ENCODE assay signal across 15 cellular contexts in genomic region chr12:67803450-67804034, GRCh38.
"Had no signal": no experiment of that assay in that cellular context is flagged by ENCODE, and none has a peak within 500 bp of the region (broad histone marks: within the 10 kb centered on the region; RNA-seq: fewer than 3 reads in every experiment).

No MANE protein-coding gene starts in this region.

- H3K27me3 ChIP-seq: upper lobe of left lung had no signal

- H3K4me1 ChIP-seq: upper lobe of left lung had no signal

- H3K4me3 Mint-ChIP-seq: effector memory CD8-positive, alpha-beta T cell; mesothelial cell of epicardium; nephron progenitor cell had no signal

- ATAC-seq: left lobe of liver had no signal

- H3K36me3 ChIP-seq: upper lobe of left lung had no signal

- H3K9me3 ChIP-seq: upper lobe of left lung had no signal

- DNase-seq: activated CD4-positive, CD25-positive, alpha-beta regulatory T cell treated with anti-CD3 and anti-CD28 coated beads, Interleukin-2, amount 50 U/mL, for 72 hours; activated CD8-positive, alpha-beta memory T cell treated with anti-CD3 and anti-CD28 coated beads for 24 hours; activated CD8-positive, alpha-beta memory T cell treated with anti-CD3 and anti-CD28 coated beads, Interleukin-2, amount 50 U/mL, for 48 hours; activated gamma-delta T cell; amniotic stem cell; effector memory CD8-positive, alpha-beta T cell; foreskin fibroblast; hippocampal formation; nephron progenitor cell; occipital lobe; T-helper 9 cell; upper lobe of left lung had no signal

- H3K27ac Mint-ChIP-seq: activated naive CD4-positive, alpha-beta T cell treated with anti-CD3 and anti-CD28 coated beads, Interleukin-2, amount 50 U/mL, for 72 hours; effector memory CD8-positive, alpha-beta T cell; mesothelial cell of epicardium; nephron progenitor cell had no signal

- H3K4me3 ChIP-seq: upper lobe of left lung had no signal

- H3K36me3 Mint-ChIP-seq: activated naive CD4-positive, alpha-beta T cell treated with anti-CD3 and anti-CD28 coated beads, Interleukin-2, amount 50 U/mL, for 72 hours; mesothelial cell of epicardium had no signal

- H3K27ac ChIP-seq: upper lobe of left lung had no signal

- H3K27me3 Mint-ChIP-seq: effector memory CD8-positive, alpha-beta T cell had no signal

- H3K9me3 Mint-ChIP-seq: effector memory CD8-positive, alpha-beta T cell; mesothelial cell of epicardium; nephron progenitor cell had no signal
